ENCODE assay signal across 8 cellular contexts in genomic region chr6:44255848-44256247, GRCh38. TPM values are rescaled to one million over a fixed set of nuclear protein-coding genes. Genes with fewer than 3 reads are reported as not detected.
DNase-seq lines count a peak whose midpoint lies in the region; ATAC-seq and TF ChIP-seq lines count a peak whose summit lies in the region.

No MANE protein-coding gene starts in this region.

- in situ Hi-C loops in mammary epithelial cell (cut with MboI; ENCODE audit: low sequenced_read_pairs in 2 of 2) = no loop called here

- H3K9ac ChIP-seq in Loucy (ENCODE audit: low read depth, low read length, poor library complexity, severe bottlenecking) = peak overlapping the region; percentile 70
- H3K9ac ChIP-seq in mammary epithelial cell (ENCODE audit: insufficient read depth, low read length) = peak overlapping the region; percentile 72

- dilution Hi-C loops in mammary epithelial cell (cut with HindIII; ENCODE audit: low sequenced_read_pairs) = loop anchor here (5.0 kb wide), 2 partner anchors 74 to 81 kb away; no protein-coding TSS in a partner anchor

- peaks cover 53% of the 10 kb centered on the region for H3K36me3 ChIP-seq in Loucy (ENCODE audit: insufficient read depth, low read length)
- peaks cover 33% of the 10 kb centered on the region for H3K36me3 ChIP-seq in mammary epithelial cell (ENCODE audit: insufficient read depth, low read length)

- intact Hi-C loops in mammary epithelial cell (cut with micrococcal nuclease) = loop anchor here (1.0 to 5.0 kb wide), 4 partner anchors 9 to 159 kb away; partner anchors contain the start of gene HSP90AB1
- intact Hi-C loops in natural killer cell (cut with micrococcal nuclease) = loop anchor here (2.0 kb wide), 1 partner anchor 83 kb away; no protein-coding TSS in a partner anchor

- no peaks in the 10 kb centered on the region for H3K36me3 Mint-ChIP-seq in natural killer cell

- H3K27me3 Mint-ChIP-seq in natural killer cell (ENCODE audit: low read depth in 2 of 2) = no peaks in the 10 kb centered on the region

- ATAC-seq in natural killer cell (no peak), HG03280 (IDR thresholded peaks at IDR 0.05; ENCODE audit: unreplicated experiment) (no peak)

- peak overlapping the region; percentile 97 for H3K27ac ChIP-seq in C4-2B
- H3K27ac ChIP-seq in mammary epithelial cell (ENCODE audit: insufficient read depth, low read depth, low read length) = no peak overlapping the region

- peaks cover 47% of the 10 kb centered on the region for H4K20me1 ChIP-seq in Loucy (ENCODE audit: insufficient read depth, low read length, poor library complexity, severe bottlenecking)
- peaks cover 10% of the 10 kb centered on the region for H4K20me1 ChIP-seq in mammary epithelial cell (ENCODE audit: insufficient read depth, low read length)

- no peaks in the 10 kb centered on the region for H3K9me2 ChIP-seq in Loucy (replicated peaks; ENCODE audit: low read depth, low read length)

- TF ChIP-seq CTCF in C4-2B (conservative IDR thresholded peaks at IDR 0.05) (no peak), Loucy (conservative IDR thresholded peaks at IDR 0.05; ENCODE audit: low read length) (no peak), mammary epithelial cell (conservative IDR thresholded peaks at IDR 0.05 in 1 of 2, IDR thresholded peaks at IDR 0.05 in 1 of 2; ENCODE audit: extremely low read depth in 1 of 2, insufficient read depth in 1 of 2, low read depth in 1 of 2, low read length in 2 of 2) (no peak), natural killer cell (IDR thresholded peaks at IDR 0.05) (no peak)

- CTCF ChIA-PET in mammary epithelial cell (lab: Charles Lee; ENCODE audit: low non-redundant PET) = no interaction called here

- WGBS in mammary epithelial cell (ENCODE audit: low coverage, missing lambda C conversion rate) = 42% methylated on average over 2 of the region's 2 CpGs

- H2AFZ ChIP-seq in Loucy (ENCODE audit: low read length) (no peak overlapping the region), mammary epithelial cell (ENCODE audit: low read depth, low read length) (no peak overlapping the region)

- peak overlapping the region; percentile 86 for H3K4me3 Mint-ChIP-seq in natural killer cell

- H3K4me1 Mint-ChIP-seq in natural killer cell = peaks cover 45 to 59% of the 10 kb centered on the region in 2 donors

- no peaks in the 10 kb centered on the region for H3K9me3 Mint-ChIP-seq in natural killer cell

- H3K9me3 ChIP-seq in Loucy (ENCODE audit: insufficient read depth, low read depth, low read length) (no peaks in the 10 kb centered on the region), mammary epithelial cell (replicated peaks; ENCODE audit: insufficient read depth, low read length) (no peaks in the 10 kb centered on the region)

- peak overlapping the region; percentile 94 for H3K4me2 ChIP-seq in Loucy (ENCODE audit: low read depth, low read length, poor library complexity, severe bottlenecking)
- peak overlapping the region; percentile 79 for H3K4me2 ChIP-seq in mammary epithelial cell (ENCODE audit: insufficient read depth, low read depth, low read length)

- H3K4me1 ChIP-seq in Loucy (ENCODE audit: insufficient read depth, low read length, poor library complexity, severe bottlenecking) (peaks cover 21% of the 10 kb centered on the region), mammary epithelial cell (ENCODE audit: insufficient read depth, low read length) (peaks cover 17% of the 10 kb centered on the region)

- DNase-seq in mammary epithelial cell = no peak
- DNase-seq in natural killer cell = no peak
- DNase-seq in dermis blood vessel endothelial cell = no peak
- DNase-seq in glomerular visceral epithelial cell (ENCODE audit: extremely low spot score) = no peak
- DNase-seq in retina = no peak

- peaks cover 22% of the 10 kb centered on the region for H3F3A ChIP-seq in Loucy (ENCODE audit: low read depth)

- BruUV-seq in mammary epithelial cell (replicated peaks; lab: Mats Ljungman, UMichigan) = no TSS peak

- H3K79me2 ChIP-seq in Loucy (ENCODE audit: insufficient read depth, low read length) = peaks cover 44% of the 10 kb centered on the region
- H3K79me2 ChIP-seq in mammary epithelial cell (ENCODE audit: insufficient read depth, low read length) = peaks cover 58% of the 10 kb centered on the region

- H3K27me3 ChIP-seq in Loucy (ENCODE audit: insufficient read depth, low read length, poor library complexity, severe bottlenecking) (no peaks in the 10 kb centered on the region), mammary epithelial cell (ENCODE audit: insufficient read depth, low read length) (no peaks in the 10 kb centered on the region)

- H3K27ac Mint-ChIP-seq in natural killer cell = peak overlapping the region; percentile 90 to 97

- H3K4me3 ChIP-seq in Loucy (ENCODE audit: low read length, poor library complexity, severe bottlenecking) (peak overlapping the region; percentile 77), mammary epithelial cell (replicated peaks in 1 of 3; ENCODE audit: insufficient read depth in 1 of 3, low read depth in 2 of 3, low read length in 3 of 3) (peak overlapping the region in 2 of 3 experiments; percentile 85 to 87)

RNA-seq across cellular contexts. Expression of gene SLC35B2, which starts 1.5 kb away (rescaled TPM):
- total RNA-seq in mammary epithelial cell (10 to 100 TPM; 72.6 to 76.3 TPM), natural killer cell (10 to 100 TPM; 20.9 to 27.7 (median 26.8) TPM), dermis blood vessel endothelial cell (43.1 and 52.7 TPM in 2 replicates)
- polyA plus RNA-seq in mammary epithelial cell = 134 TPM
- polyA minus RNA-seq in mammary epithelial cell = 104 TPM

RNA-seq across cellular contexts. Expression of gene HSP90AB1, which starts 8.9 kb away (rescaled TPM):
- 100 to 1,000 TPM; 872 to 986 TPM for total RNA-seq in mammary epithelial cell
- 1,054 TPM for polyA plus RNA-seq in mammary epithelial cell
- 1,190 TPM for polyA minus RNA-seq in mammary epithelial cell
- 100 to 1,000 TPM; 256 to 372 (median 308) TPM for total RNA-seq in natural killer cell
- 558 and 784 TPM in 2 replicates for total RNA-seq in dermis blood vessel endothelial cell

RNA-seq across cellular contexts. Expression of gene NFKBIE, which starts 9.5 kb away (rescaled TPM):
- 10 to 100 TPM in 1 of 2 donors, 1 to 10 TPM in 1; 4.7 to 10.4 TPM for total RNA-seq in mammary epithelial cell
- polyA plus RNA-seq in mammary epithelial cell = 6.6 TPM
- polyA minus RNA-seq in mammary epithelial cell = 2.8 TPM
- 10 to 100 TPM; 44.9 to 61.5 (median 56.4) TPM for total RNA-seq in natural killer cell
- total RNA-seq in dermis blood vessel endothelial cell = 13.4 and 41.7 TPM in 2 replicates

RNA-seq across cellular contexts. Expression of gene TMEM151B, which starts 14.4 kb away (rescaled TPM):
- total RNA-seq in mammary epithelial cell (not detected), natural killer cell (not detected), dermis blood vessel endothelial cell (not detected in 2 replicates)
- 0.01 TPM for polyA plus RNA-seq in mammary epithelial cell
- polyA minus RNA-seq in mammary epithelial cell = not detected

RNA-seq across cellular contexts. Expression of gene SLC29A1, which starts 32.5 kb away (rescaled TPM):
- total RNA-seq in mammary epithelial cell (10 to 100 TPM; 45.7 to 55.5 TPM), natural killer cell (1 to 10 TPM; 2.2 to 5.5 (median 5.2) TPM), dermis blood vessel endothelial cell (41.7 and 64.8 TPM in 2 replicates)
- 156 TPM for polyA plus RNA-seq in mammary epithelial cell
- 157 TPM for polyA minus RNA-seq in mammary epithelial cell
